Comparison of ENCODE assay signal across 8 cellular contexts in the genomic region with DNA sequence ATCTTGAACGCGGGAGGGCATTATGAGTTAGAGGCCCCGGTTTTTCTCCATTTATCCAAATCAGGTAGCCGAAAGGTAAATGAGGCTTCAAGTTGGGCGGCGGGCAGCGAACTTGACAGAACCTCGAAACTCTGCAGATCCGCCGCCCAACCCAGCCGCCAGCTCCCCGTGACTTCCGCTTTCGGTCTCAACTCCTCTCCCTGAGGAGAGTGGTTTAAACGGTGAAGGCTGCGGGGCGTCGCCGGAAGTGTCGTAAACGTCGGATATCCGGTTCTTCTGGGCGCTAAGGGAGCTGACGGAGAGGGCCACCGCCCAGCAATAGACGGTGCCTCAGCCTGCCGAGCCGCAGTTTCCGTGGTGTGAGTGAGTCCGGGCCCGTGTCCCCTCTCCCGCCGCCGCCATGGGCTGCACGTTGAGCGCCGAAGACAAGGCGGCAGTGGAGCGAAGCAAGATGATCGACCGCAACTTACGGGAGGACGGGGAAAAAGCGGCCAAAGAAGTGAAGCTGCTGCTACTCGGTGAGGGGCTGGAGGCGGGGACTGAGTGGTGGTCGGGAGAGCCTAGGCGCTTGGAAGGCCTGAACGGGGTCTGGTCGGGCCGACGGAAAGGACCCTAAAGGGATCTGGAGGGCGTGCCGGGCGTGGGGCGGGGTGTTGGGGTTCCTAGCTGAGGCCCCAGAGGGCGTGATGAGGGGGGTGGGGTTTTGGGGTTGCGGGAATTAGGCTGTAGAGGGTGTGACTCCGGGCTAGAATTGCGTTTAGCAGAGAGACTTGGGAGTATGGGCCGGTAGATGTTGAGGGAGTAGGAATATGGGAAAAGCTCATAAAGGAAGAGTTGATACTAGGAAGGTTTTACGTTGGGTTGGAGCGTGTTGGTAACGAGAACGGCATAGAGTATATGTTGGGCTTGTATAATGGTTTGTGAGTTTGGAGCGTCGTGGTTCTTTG. TPM values are rescaled to one million over a fixed set of nuclear protein-coding genes. Genes with fewer than 3 reads are reported as not detected.
A peak's percentile ranks its signal among the peaks of the same experiment; 100 is the strongest.
DNase-seq lines count a peak whose midpoint lies in the region; ATAC-seq and TF ChIP-seq lines count a peak whose summit lies in the region.

A gene (plus strand): TSS at position 295 of the 947 bp plus-strand sequence. CDS start 106 bp downstream, at position 401.

- intact Hi-C loops in left ventricle myocardium inferior (cut with micrococcal nuclease), result loop anchor here (5.0 to 10.0 kb wide), 3 partner anchors 84 to 436 kb away; a partner anchor contains a TSS

- H3K4me1 Mint-ChIP-seq in T-helper 1 cell treated with Interleukin-12 subunit alpha and Interleukin-12 subunit beta and Interleukin-4 antibody, amounts not matched to agents 30 μg/mL and 1 μg/mL, for 36 hours (ENCODE audit: low read depth), result peaks cover 36% of the 10 kb centered on the region
- peaks cover 18% of the 10 kb centered on the region for H3K4me1 Mint-ChIP-seq in progenitor cell of endocrine pancreas (ENCODE audit: low read depth)

- H3K4me3 ChIP-seq in left ventricle myocardium inferior, result peak within 1 kb of the TSS; percentile 91

- no peaks in the 10 kb centered on the region for H3K27me3 Mint-ChIP-seq in T-helper 1 cell treated with Interleukin-12 subunit alpha and Interleukin-12 subunit beta and Interleukin-4 antibody, amounts not matched to agents 30 μg/mL and 1 μg/mL, for 36 hours (ENCODE audit: low read depth)
- H3K27me3 Mint-ChIP-seq in progenitor cell of endocrine pancreas, result peaks cover 8% of the 10 kb centered on the region

- no peaks in the 10 kb centered on the region for H3K36me3 ChIP-seq in left ventricle myocardium inferior

- H3K27ac ChIP-seq in angular gyrus (ENCODE audit: low read depth, low read length), result peak within 1 kb of the TSS; percentile 85
- H3K27ac ChIP-seq in left ventricle myocardium inferior (replicated peaks), result peak within 1 kb of the TSS; percentile 93

- DNase-seq in NCI-H1694 treated with DMSO at 0.1 percent for 48 hours (lab: John Stamatoyannopoulos, UW) (peak; percentile 93), left ventricle myocardium inferior (peak; percentile 96), progenitor cell of endocrine pancreas (ENCODE audit: low spot score, unreplicated experiment) (peak; percentile 79), ureter (ENCODE audit: low spot score) (peak; percentile 98)

- TF ChIP-seq CTCF in left ventricle myocardium inferior (IDR thresholded peaks at IDR 0.05; ENCODE audit: borderline replicate concordance), result no peak
- TF ChIP-seq CTCF in progenitor cell of endocrine pancreas (IDR thresholded peaks at IDR 0.05; ENCODE audit: unreplicated experiment), result no peak

- peaks cover 12% of the 10 kb centered on the region for H3K36me3 Mint-ChIP-seq in T-helper 1 cell treated with Interleukin-12 subunit alpha and Interleukin-12 subunit beta and Interleukin-4 antibody, amounts not matched to agents 30 μg/mL and 1 μg/mL, for 36 hours (ENCODE audit: low read depth)
- H3K36me3 Mint-ChIP-seq in progenitor cell of endocrine pancreas (ENCODE audit: insufficient read depth), result no peaks in the 10 kb centered on the region

- no peaks in the 10 kb centered on the region for H3K9me3 ChIP-seq in left ventricle myocardium inferior (replicated peaks)

- no peaks in the 10 kb centered on the region for H3K9me3 Mint-ChIP-seq in T-helper 1 cell treated with Interleukin-12 subunit alpha and Interleukin-12 subunit beta and Interleukin-4 antibody, amounts not matched to agents 30 μg/mL and 1 μg/mL, for 36 hours
- H3K9me3 Mint-ChIP-seq in progenitor cell of endocrine pancreas (ENCODE audit: low read depth), result no peaks in the 10 kb centered on the region

- H3K27me3 ChIP-seq in left ventricle myocardium inferior (ENCODE audit: low read depth), result no peaks in the 10 kb centered on the region

- H3K27ac Mint-ChIP-seq in T-helper 1 cell treated with Interleukin-12 subunit alpha and Interleukin-12 subunit beta and Interleukin-4 antibody, amounts not matched to agents 30 μg/mL and 1 μg/mL, for 36 hours, result peak within 1 kb of the TSS; percentile 96
- peak within 1 kb of the TSS; percentile 98 for H3K27ac Mint-ChIP-seq in progenitor cell of endocrine pancreas

- peaks cover 70% of the 10 kb centered on the region for H3K4me1 ChIP-seq in left ventricle myocardium inferior

- peak within 1 kb of the TSS; percentile 95 for H3K4me3 Mint-ChIP-seq in T-helper 1 cell treated with Interleukin-12 subunit alpha and Interleukin-12 subunit beta and Interleukin-4 antibody, amounts not matched to agents 30 μg/mL and 1 μg/mL, for 36 hours
- H3K4me3 Mint-ChIP-seq in progenitor cell of endocrine pancreas (ENCODE audit: low read depth), result peak within 1 kb of the TSS; percentile 98

- peak; percentile 80 for ATAC-seq in GM18499 (IDR thresholded peaks at IDR 0.05; ENCODE audit: insufficient read depth, unreplicated experiment)
- ATAC-seq in HG02938 (IDR thresholded peaks at IDR 0.05; ENCODE audit: unreplicated experiment), result peak; percentile 89

RNA-seq across cellular contexts. Expression of the gene that starts here (rescaled TPM):
- total RNA-seq in left ventricle myocardium inferior (2.0 TPM), progenitor cell of endocrine pancreas (10.0 and 10.3 TPM in 2 replicates), ureter (6.6 TPM)

Comparison
In these comparisons a context has a peak if more than half of its experiments do, and no peak if none do; other contexts are left out.
1. Peak in every context shown above with its lines: DNase-seq, ATAC-seq, H3K4me3 ChIP-seq and H3K27ac ChIP-seq.